8 cellular contexts compared by ENCODE assay signal in genomic region chr10:92914478-92915066, GRCh38.
DNase-seq lines count a peak whose midpoint lies in the region; ATAC-seq, FAIRE-seq and TF ChIP-seq lines count a peak whose summit lies in the region.

No MANE protein-coding gene starts in this region.

- H3K36me3 ChIP-seq in PC-3 (ENCODE audit: low read depth, low read length) (no peaks in the 10 kb centered on the region), smooth muscle cell (ENCODE audit: low read depth) (no peaks in the 10 kb centered on the region)

- POLR2A ChIA-PET in PC-3 (lab: Charles Lee; ENCODE audit: unreplicated experiment): no interaction called here

- peak; percentile 67 for ATAC-seq in HG03521 (IDR thresholded peaks at IDR 0.05; ENCODE audit: unreplicated experiment)
- peak; percentile 83 for ATAC-seq in PC-3
- ATAC-seq in left cardiac atrium: peak; percentile 70 to 87
- no peak for ATAC-seq in GM21529 (IDR thresholded peaks at IDR 0.05; ENCODE audit: unreplicated experiment)

- BruUV-seq in PC-3 (replicated peaks; lab: Mats Ljungman, UMichigan): no TSS peak

- H3K27me3 ChIP-seq in PC-3 (ENCODE audit: low read length): no peaks in the 10 kb centered on the region
- no peaks in the 10 kb centered on the region for H3K27me3 ChIP-seq in smooth muscle cell (ENCODE audit: low read depth)

- H4K20me1 ChIP-seq in PC-3 (ENCODE audit: low read length) (no peaks in the 10 kb centered on the region), smooth muscle cell (ENCODE audit: low read depth) (no peaks in the 10 kb centered on the region)

- FAIRE-seq in GM12892 (lab: Jason Lieb, UNC): peak; percentile 38

- H3K9me3 ChIP-seq in PC-3 (ENCODE audit: low read length): no peaks in the 10 kb centered on the region
- H3K9me3 ChIP-seq in smooth muscle cell (replicated peaks; ENCODE audit: low read depth): no peaks in the 10 kb centered on the region

- TF ChIP-seq POLR2A in GM12892 (IDR thresholded peaks at IDR 0.05; ENCODE audit: low read depth, low read length): no peak

- H3F3A ChIP-seq in PC-3 (ENCODE audit: low read length, unreplicated experiment) (no peaks in the 10 kb centered on the region), smooth muscle cell (ENCODE audit: low read depth) (no peaks in the 10 kb centered on the region)

- H3K9me2 ChIP-seq in PC-3 (replicated peaks; ENCODE audit: low read length): no peaks in the 10 kb centered on the region

- no peak overlapping the region for H3K9ac ChIP-seq in PC-3 (ENCODE audit: low read length)
- H3K9ac ChIP-seq in smooth muscle cell (ENCODE audit: low read depth): no peak overlapping the region

- H2AFZ ChIP-seq in PC-3 (ENCODE audit: low read length): no peak overlapping the region
- H2AFZ ChIP-seq in smooth muscle cell (ENCODE audit: low read depth): no peak overlapping the region

- H3K79me2 ChIP-seq in PC-3 (ENCODE audit: low read length) (no peaks in the 10 kb centered on the region), smooth muscle cell (ENCODE audit: low read depth) (no peaks in the 10 kb centered on the region)

- intact Hi-C loops in PC-3 (cut with micrococcal nuclease): no loop called here
- intact Hi-C loops in left cardiac atrium (cut with DNase I): no loop called here

- H3K4me3 ChIP-seq in PC-3 (ENCODE audit: low read length) (no peak overlapping the region), smooth muscle cell (no peak overlapping the region)

- CTCF ChIA-PET in PC-3 (lab: Charles Lee): no interaction called here

- no peak overlapping the region for H3K4me2 ChIP-seq in PC-3 (ENCODE audit: low read length)
- no peak overlapping the region for H3K4me2 ChIP-seq in smooth muscle cell

- H3K27ac ChIP-seq in PC-3 (ENCODE audit: low read length) (no peak overlapping the region), smooth muscle cell (ENCODE audit: low read depth) (no peak overlapping the region)

- TF ChIP-seq CTCF in AG09319 (IDR thresholded peaks at IDR 0.05; ENCODE audit: low read depth, low read length) (peak; percentile 82), PC-3 (conservative IDR thresholded peaks at IDR 0.05; ENCODE audit: low read depth, low read length) (peak; percentile 72), smooth muscle cell (IDR thresholded peaks at IDR 0.05; ENCODE audit: borderline replicate concordance, insufficient read depth, poor library complexity, severe bottlenecking) (peak; percentile 63)

- 52% methylated on average over 2 of the region's 2 CpGs for WGBS in smooth muscle cell (ENCODE audit: low lambda C conversion rate)

- no peaks in the 10 kb centered on the region for H3K4me1 ChIP-seq in PC-3 (ENCODE audit: insufficient read depth, low read length)
- H3K4me1 ChIP-seq in smooth muscle cell (ENCODE audit: low read depth): peaks cover 15% of the 10 kb centered on the region

- DNase-seq in AG09319 (ENCODE audit: extremely low read depth, low read depth): peak; percentile 16
- DNase-seq in GM12892 (ENCODE audit: insufficient read length): peak; percentile 3
- DNase-seq in PC-3: peak; percentile 58
- peak; percentile 46 for DNase-seq in activated naive CD4-positive, alpha-beta T cell treated with anti-CD3 and anti-CD28 coated beads, Interleukin-2, amount 50 U/mL, for 16 hours
- DNase-seq in left cardiac atrium: peak; percentile 27
- DNase-seq in smooth muscle cell (lab: John Stamatoyannopoulos, UW; ENCODE audit: unreplicated experiment): no peak
